ENCODE assay signal across 1 cellular context in the genomic region with DNA sequence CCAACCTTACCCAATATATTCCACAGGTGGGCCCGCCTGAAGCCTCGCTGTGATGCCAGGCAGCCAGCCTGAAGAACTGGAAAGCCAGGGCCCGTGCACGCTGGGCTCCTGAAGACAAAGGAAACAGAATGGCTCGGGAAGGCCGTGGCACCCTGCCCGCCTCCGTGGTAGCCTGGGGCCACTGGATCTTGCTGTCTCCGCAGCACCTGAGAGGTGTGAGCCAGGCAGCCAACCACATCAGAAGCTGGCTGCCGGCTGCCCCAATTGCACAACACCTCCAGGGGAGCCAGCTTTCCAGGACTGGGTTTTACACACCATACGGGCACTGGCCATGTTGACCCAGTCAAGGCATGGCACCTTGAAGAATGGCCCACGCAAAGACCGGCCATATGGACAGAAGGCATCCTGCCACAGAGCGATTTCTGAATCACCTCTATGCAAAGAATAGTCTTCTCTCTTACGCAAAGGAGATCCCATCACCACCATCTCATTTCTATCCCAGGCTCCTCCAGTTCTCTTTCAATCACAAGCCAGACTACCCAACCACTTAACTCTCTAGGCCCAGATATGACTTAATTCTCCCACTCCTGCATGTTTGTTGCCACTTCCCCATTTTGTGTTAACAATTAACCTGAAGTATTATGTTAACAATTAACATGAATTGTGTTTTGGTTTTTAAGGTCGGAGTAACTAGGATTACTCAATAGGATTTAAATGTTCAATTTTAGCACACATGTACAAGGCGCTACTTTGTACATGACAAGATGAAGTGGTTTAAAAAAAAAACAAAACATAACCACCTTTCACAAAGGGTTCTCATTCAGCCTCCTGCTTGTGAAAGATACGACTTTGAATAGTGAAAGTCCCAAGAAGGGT.
A peak's percentile ranks its signal among the peaks of the same experiment; 100 is the strongest.
TF ChIP-seq lines count a peak whose summit lies in the region.

No MANE protein-coding gene starts in this region.

TF ChIP-seq in GM12878, 131 proteins besides CTCF, POLR2A, EP300 and RAD21 (continued from another document and continues in another):
- TF ChIP-seq, protein P1, sequence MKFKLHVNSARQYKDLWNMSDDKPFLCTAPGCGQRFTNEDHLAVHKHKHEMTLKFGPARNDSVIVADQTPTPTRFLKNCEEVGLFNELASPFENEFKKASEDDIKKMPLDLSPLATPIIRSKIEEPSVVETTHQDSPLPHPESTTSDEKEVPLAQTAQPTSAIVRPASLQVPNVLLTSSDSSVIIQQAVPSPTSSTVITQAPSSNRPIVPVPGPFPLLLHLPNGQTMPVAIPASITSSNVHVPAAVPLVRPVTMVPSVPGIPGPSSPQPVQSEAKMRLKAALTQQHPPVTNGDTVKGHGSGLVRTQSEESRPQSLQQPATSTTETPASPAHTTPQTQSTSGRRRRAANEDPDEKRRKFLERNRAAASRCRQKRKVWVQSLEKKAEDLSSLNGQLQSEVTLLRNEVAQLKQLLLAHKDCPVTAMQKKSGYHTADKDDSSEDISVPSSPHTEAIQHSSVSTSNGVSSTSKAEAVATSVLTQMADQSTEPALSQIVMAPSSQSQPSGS (IDR thresholded peaks at IDR 0.05; ENCODE audit: low read length) = no peak; the same call in 1 of the 2 replicates
- TF ChIP-seq, protein P2, sequence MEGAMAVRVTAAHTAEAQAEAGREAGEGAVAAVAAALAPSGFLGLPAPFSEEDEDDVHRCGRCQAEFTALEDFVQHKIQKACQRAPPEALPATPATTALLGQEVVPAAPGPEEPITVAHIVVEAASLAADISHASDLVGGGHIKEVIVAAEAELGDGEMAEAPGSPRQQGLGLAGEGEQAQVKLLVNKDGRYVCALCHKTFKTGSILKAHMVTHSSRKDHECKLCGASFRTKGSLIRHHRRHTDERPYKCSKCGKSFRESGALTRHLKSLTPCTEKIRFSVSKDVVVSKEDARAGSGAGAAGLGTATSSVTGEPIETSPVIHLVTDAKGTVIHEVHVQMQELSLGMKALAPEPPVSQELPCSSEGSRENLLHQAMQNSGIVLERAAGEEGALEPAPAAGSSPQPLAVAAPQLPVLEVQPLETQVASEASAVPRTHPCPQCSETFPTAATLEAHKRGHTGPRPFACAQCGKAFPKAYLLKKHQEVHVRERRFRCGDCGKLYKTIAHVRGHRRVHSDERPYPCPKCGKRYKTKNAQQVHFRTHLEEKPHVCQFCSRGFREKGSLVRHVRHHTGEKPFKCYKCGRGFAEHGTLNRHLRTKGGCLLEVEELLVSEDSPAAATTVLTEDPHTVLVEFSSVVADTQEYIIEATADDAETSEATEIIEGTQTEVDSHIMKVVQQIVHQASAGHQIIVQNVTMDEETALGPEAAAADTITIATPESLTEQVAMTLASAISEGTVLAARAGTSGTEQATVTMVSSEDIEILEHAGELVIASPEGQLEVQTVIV (IDR thresholded peaks at IDR 0.05; ENCODE audit: borderline replicate concordance, partially characterized antibody) = no peak
- TF ChIP-seq RELA (IDR thresholded peaks at IDR 0.05; ENCODE audit: borderline replicate concordance, partially characterized antibody) (no peak), MXI1 (IDR thresholded peaks at IDR 0.05; ENCODE audit: low read depth, low read length) (peak; percentile 71; the same call in 1 of the 2 replicates), NR2C1 (IDR thresholded peaks at IDR 0.05) (no peak), ZNF217 (IDR thresholded peaks at IDR 0.05) (no peak; the same call in 1 of the 2 replicates), RCOR1 (conservative IDR thresholded peaks at IDR 0.05; ENCODE audit: low read depth, low read length) (0 out of 2 replicates have a peak, but pooled peaks have one; percentile 59), JUNB (IDR thresholded peaks at IDR 0.05) (no peak), SMC3 (IDR thresholded peaks at IDR 0.05; ENCODE audit: borderline replicate concordance, low read length) (0 out of 2 replicates have a peak, but pooled peaks have one; percentile 20), POLR2AphosphoS2 (IDR thresholded peaks at IDR 0.05; ENCODE audit: low read depth, low read length) (no peak), ETV6 (conservative IDR thresholded peaks at IDR 0.05 in 1 of 2, IDR thresholded peaks at IDR 0.05 in 1 of 2; ENCODE audit: borderline replicate concordance in 1 of 2, low read depth in 1 of 2) (no peak; a peak in 1 of 4 replicates), WRNIP1 (IDR thresholded peaks at IDR 0.05; ENCODE audit: borderline replicate concordance, low read depth, low read length) (no peak), RUNX3 (IDR thresholded peaks at IDR 0.05; ENCODE audit: low read length) (no peak; the same call in 1 of the 2 replicates), TCF7 (IDR thresholded peaks at IDR 0.05; ENCODE audit: borderline replicate concordance) (0 out of 2 replicates have a peak, but pooled peaks have one; percentile 27), SREBF2 (IDR thresholded peaks at IDR 0.05; ENCODE audit: low read length) (no peak), ATF7 (IDR thresholded peaks at IDR 0.05; ENCODE audit: low read depth) (peak; percentile 94), SPI1 (IDR thresholded peaks at IDR 0.05; ENCODE audit: borderline replicate concordance, insufficient read depth, low read depth, low read length) (peak; percentile 98), PAX8 (IDR thresholded peaks at IDR 0.05) (0 out of 2 replicates have a peak, but pooled peaks have one; percentile 43), SIN3A (IDR thresholded peaks at IDR 0.05; ENCODE audit: low read depth, low read length) (no peak), GABPA (IDR thresholded peaks at IDR 0.05; ENCODE audit: low read depth) (no peak), NFXL1 (IDR thresholded peaks at IDR 0.05; ENCODE audit: borderline replicate concordance) (no peak), ZNF384 (IDR thresholded peaks at IDR 0.05; ENCODE audit: borderline replicate concordance, low read depth, low read length) (peak; percentile 88), CBFB (IDR thresholded peaks at IDR 0.05; ENCODE audit: low read depth) (no peak), NFYA (IDR thresholded peaks at IDR 0.05; ENCODE audit: borderline replicate concordance, low read depth, low read length) (no peak), ZBED1 (IDR thresholded peaks at IDR 0.05; ENCODE audit: borderline replicate concordance) (no peak), NR2C2 (IDR thresholded peaks at IDR 0.05; ENCODE audit: borderline replicate concordance, control insufficient read depth, insufficient read length, low read depth) (no peak), SIX5 (IDR thresholded peaks at IDR 0.05; ENCODE audit: low read depth, low read length, severe bottlenecking) (no peak), ZNF207 (IDR thresholded peaks at IDR 0.05; ENCODE audit: borderline replicate concordance) (no peak), TBL1XR1 (IDR thresholded peaks at IDR 0.05; ENCODE audit: low read depth, low read length) (0 out of 2 replicates have a peak, but pooled peaks have one; percentile 42), RAD51 (IDR thresholded peaks at IDR 0.05) (no peak), EED (IDR thresholded peaks at IDR 0.05; ENCODE audit: low read depth) (no peak), CHD2 (IDR thresholded peaks at IDR 0.05; ENCODE audit: borderline replicate concordance, low read depth, low read length) (peak; percentile 58; the same call in 1 of the 2 replicates), POLR2AphosphoS5 (IDR thresholded peaks at IDR 0.05; ENCODE audit: low read length) (no peak), NFIC (IDR thresholded peaks at IDR 0.05; ENCODE audit: low read depth, low read length) (no peak), ASH2L (IDR thresholded peaks at IDR 0.05; ENCODE audit: borderline replicate concordance, low read depth) (0 out of 2 replicates have a peak, but pooled peaks have one; percentile 37), IRF4 (IDR thresholded peaks at IDR 0.05; ENCODE audit: low read depth, low read length) (no peak), KLF5 (IDR thresholded peaks at IDR 0.05; ENCODE audit: partially characterized antibody) (no peak), TARDBP (IDR thresholded peaks at IDR 0.05; ENCODE audit: borderline replicate concordance) (no peak), PAX5 (IDR thresholded peaks at IDR 0.05; ENCODE audit: borderline replicate concordance, low read depth, low read length) (no peak), HCFC1 (IDR thresholded peaks at IDR 0.05; ENCODE audit: low read length) (no peak), CREB1 (IDR thresholded peaks at IDR 0.05; ENCODE audit: low read depth) (no peak)
- TF ChIP-seq, protein P3, sequence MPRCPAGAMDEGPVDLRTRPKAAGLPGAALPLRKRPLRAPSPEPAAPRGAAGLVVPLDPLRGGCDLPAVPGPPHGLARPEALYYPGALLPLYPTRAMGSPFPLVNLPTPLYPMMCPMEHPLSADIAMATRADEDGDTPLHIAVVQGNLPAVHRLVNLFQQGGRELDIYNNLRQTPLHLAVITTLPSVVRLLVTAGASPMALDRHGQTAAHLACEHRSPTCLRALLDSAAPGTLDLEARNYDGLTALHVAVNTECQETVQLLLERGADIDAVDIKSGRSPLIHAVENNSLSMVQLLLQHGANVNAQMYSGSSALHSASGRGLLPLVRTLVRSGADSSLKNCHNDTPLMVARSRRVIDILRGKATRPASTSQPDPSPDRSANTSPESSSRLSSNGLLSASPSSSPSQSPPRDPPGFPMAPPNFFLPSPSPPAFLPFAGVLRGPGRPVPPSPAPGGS (IDR thresholded peaks at IDR 0.05; ENCODE audit: borderline replicate concordance, insufficient read depth, low read depth, low read length, poor library complexity, severe bottlenecking) = no peak
- TF ChIP-seq, protein P4, sequence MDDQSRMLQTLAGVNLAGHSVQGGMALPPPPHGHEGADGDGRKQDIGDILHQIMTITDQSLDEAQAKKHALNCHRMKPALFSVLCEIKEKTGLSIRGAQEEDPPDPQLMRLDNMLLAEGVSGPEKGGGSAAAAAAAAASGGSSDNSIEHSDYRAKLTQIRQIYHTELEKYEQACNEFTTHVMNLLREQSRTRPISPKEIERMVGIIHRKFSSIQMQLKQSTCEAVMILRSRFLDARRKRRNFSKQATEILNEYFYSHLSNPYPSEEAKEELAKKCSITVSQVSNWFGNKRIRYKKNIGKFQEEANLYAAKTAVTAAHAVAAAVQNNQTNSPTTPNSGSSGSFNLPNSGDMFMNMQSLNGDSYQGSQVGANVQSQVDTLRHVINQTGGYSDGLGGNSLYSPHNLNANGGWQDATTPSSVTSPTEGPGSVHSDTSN (IDR thresholded peaks at IDR 0.05; ENCODE audit: insufficient replicate concordance, low read depth, low read length) = no peak
- TF ChIP-seq, protein P5, sequence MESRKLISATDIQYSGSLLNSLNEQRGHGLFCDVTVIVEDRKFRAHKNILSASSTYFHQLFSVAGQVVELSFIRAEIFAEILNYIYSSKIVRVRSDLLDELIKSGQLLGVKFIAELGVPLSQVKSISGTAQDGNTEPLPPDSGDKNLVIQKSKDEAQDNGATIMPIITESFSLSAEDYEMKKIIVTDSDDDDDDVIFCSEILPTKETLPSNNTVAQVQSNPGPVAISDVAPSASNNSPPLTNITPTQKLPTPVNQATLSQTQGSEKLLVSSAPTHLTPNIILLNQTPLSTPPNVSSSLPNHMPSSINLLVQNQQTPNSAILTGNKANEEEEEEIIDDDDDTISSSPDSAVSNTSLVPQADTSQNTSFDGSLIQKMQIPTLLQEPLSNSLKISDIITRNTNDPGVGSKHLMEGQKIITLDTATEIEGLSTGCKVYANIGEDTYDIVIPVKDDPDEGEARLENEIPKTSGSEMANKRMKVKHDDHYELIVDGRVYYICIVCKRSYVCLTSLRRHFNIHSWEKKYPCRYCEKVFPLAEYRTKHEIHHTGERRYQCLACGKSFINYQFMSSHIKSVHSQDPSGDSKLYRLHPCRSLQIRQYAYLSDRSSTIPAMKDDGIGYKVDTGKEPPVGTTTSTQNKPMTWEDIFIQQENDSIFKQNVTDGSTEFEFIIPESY (IDR thresholded peaks at IDR 0.05) = no peak
- TF ChIP-seq, protein P6, sequence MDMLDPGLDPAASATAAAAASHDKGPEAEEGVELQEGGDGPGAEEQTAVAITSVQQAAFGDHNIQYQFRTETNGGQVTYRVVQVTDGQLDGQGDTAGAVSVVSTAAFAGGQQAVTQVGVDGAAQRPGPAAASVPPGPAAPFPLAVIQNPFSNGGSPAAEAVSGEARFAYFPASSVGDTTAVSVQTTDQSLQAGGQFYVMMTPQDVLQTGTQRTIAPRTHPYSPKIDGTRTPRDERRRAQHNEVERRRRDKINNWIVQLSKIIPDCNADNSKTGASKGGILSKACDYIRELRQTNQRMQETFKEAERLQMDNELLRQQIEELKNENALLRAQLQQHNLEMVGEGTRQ (IDR thresholded peaks at IDR 0.05; ENCODE audit: borderline replicate concordance, low read depth, low read length) = no peak
- TF ChIP-seq, protein P7, sequence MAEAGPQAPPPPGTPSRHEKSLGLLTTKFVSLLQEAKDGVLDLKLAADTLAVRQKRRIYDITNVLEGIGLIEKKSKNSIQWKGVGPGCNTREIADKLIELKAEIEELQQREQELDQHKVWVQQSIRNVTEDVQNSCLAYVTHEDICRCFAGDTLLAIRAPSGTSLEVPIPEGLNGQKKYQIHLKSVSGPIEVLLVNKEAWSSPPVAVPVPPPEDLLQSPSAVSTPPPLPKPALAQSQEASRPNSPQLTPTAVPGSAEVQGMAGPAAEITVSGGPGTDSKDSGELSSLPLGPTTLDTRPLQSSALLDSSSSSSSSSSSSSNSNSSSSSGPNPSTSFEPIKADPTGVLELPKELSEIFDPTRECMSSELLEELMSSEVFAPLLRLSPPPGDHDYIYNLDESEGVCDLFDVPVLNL (IDR thresholded peaks at IDR 0.05; ENCODE audit: low read depth, low read length) = no peak; the same call in 1 of the 2 replicates
- TF ChIP-seq, protein P8, sequence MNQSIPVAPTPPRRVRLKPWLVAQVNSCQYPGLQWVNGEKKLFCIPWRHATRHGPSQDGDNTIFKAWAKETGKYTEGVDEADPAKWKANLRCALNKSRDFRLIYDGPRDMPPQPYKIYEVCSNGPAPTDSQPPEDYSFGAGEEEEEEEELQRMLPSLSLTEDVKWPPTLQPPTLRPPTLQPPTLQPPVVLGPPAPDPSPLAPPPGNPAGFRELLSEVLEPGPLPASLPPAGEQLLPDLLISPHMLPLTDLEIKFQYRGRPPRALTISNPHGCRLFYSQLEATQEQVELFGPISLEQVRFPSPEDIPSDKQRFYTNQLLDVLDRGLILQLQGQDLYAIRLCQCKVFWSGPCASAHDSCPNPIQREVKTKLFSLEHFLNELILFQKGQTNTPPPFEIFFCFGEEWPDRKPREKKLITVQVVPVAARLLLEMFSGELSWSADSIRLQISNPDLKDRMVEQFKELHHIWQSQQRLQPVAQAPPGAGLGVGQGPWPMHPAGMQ (IDR thresholded peaks at IDR 0.05; ENCODE audit: borderline replicate concordance) = no peak
- TF ChIP-seq, protein P9, sequence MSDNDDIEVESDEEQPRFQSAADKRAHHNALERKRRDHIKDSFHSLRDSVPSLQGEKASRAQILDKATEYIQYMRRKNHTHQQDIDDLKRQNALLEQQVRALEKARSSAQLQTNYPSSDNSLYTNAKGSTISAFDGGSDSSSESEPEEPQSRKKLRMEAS (IDR thresholded peaks at IDR 0.05; ENCODE audit: low read depth, low read length) = no peak
- TF ChIP-seq, protein P10, sequence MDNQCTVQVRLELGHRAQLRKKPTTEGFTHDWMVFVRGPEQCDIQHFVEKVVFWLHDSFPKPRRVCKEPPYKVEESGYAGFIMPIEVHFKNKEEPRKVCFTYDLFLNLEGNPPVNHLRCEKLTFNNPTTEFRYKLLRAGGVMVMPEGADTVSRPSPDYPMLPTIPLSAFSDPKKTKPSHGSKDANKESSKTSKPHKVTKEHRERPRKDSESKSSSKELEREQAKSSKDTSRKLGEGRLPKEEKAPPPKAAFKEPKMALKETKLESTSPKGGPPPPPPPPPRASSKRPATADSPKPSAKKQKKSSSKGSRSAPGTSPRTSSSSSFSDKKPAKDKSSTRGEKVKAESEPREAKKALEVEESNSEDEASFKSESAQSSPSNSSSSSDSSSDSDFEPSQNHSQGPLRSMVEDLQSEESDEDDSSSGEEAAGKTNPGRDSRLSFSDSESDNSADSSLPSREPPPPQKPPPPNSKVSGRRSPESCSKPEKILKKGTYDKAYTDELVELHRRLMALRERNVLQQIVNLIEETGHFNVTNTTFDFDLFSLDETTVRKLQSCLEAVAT (IDR thresholded peaks at IDR 0.05) = no peak
